Comparison of ENCODE assay signal across 3 cellular contexts in the genomic region with DNA sequence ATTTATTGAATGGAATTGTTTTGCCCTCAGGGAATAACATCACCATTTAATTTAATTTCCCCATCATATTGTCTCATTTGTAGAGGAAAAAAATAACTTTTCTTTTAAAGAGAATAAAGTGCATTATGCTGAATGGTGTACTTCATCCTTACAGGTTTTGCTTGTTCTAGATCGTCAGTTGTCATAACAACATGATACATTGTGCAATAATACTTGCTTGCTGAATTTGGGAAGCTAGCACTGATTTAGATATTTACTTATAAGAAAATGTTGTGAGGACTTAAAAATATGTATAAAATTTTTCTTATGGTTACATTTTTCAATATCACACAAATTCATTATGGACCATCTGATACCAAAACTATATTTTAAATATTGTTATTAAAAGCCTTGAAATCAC.
TF ChIP-seq lines count a peak whose summit lies in the region.

No MANE protein-coding gene starts in this region.

TF ChIP-seq in IMR-90, 13 proteins besides CTCF, POLR2A, EP300 and RAD21:
- no peak for TF ChIP-seq NFE2L2 (IDR thresholded peaks at IDR 0.05; ENCODE audit: low read depth, low read length)
- TF ChIP-seq CHD1 (IDR thresholded peaks at IDR 0.05; ENCODE audit: low read depth, low read length) = no peak
- TF ChIP-seq, protein P1, sequence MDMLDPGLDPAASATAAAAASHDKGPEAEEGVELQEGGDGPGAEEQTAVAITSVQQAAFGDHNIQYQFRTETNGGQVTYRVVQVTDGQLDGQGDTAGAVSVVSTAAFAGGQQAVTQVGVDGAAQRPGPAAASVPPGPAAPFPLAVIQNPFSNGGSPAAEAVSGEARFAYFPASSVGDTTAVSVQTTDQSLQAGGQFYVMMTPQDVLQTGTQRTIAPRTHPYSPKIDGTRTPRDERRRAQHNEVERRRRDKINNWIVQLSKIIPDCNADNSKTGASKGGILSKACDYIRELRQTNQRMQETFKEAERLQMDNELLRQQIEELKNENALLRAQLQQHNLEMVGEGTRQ (IDR thresholded peaks at IDR 0.05; ENCODE audit: low read depth, low read length) = no peak
- TF ChIP-seq CEBPB (IDR thresholded peaks at IDR 0.05; ENCODE audit: low read depth, low read length) = peak; percentile 61; the same call in 1 of the 2 replicates
TF ChIP-seq in IMR-90: peak in this region for 1.

TF ChIP-seq in K562, 482 proteins besides CTCF, POLR2A, EP300 and RAD21:
- 0 out of 2 replicates have a peak, but pooled peaks have one; percentile 14 for TF ChIP-seq CEBPB (tag; IDR thresholded peaks at IDR 0.05)
- no peak for TF ChIP-seq ZNF274 (IDR thresholded peaks at IDR 0.05; ENCODE audit: borderline replicate concordance, low read depth, low read length)
- peak; percentile 8; the same call in 1 of the 2 replicates for TF ChIP-seq RFX1 (IDR thresholded peaks at IDR 0.05)
TF ChIP-seq in K562: peak in this region for 2.

TF ChIP-seq in neural cell, 6 proteins besides CTCF, POLR2A, EP300 and RAD21:
- TF ChIP-seq MXI1 (conservative IDR thresholded peaks at IDR 0.05; ENCODE audit: poor library complexity, severe bottlenecking) (no peak), POLR2AphosphoS5 (IDR thresholded peaks at IDR 0.05) (peak; percentile 41)
TF ChIP-seq in neural cell: peak in this region for 1.
